In the genomic region with DNA sequence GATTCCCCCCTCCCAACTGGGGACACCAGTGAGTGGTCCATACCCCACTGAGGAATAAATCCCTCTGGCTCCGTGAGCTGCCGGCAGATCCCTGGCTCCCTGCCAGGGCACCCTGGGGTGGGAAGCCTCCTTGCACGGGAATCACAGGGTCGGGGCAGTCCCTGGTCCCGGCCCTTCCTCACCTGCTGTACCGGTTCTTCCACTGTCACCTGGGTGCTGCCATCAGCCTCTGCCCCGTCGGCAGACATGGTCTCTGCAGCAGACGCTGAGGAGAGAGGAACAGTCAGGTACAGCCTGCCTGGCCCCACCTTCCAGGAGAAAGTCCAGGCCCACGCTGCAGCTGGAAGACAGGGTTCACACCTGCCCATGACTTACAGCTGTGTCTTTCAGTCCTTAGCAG, we compare ENCODE assay signal across 24 cellular contexts. TPM values are rescaled to one million over a fixed set of nuclear protein-coding genes. Genes with fewer than 3 reads are reported as not detected.
DNase-seq lines count a peak whose midpoint lies in the region; ATAC-seq, FAIRE-seq and TF ChIP-seq lines count a peak whose summit lies in the region.
"Had no signal": no experiment of that assay in that cellular context is flagged by ENCODE, and none has a peak within 500 bp of the region (broad histone marks: within the 10 kb centered on the region; RNA-seq: fewer than 3 reads in every experiment).

No MANE protein-coding gene starts in this region.

- intact Hi-C loops in PC-9 (cut with micrococcal nuclease; ENCODE audit: unreplicated experiment) (no loop called here), lower leg skin (cut with DNase I; ENCODE audit: low total_unique reads) (no loop called here), natural killer cell (cut with micrococcal nuclease) (no loop called here)

- TF ChIP-seq CTCF in PC-9 (conservative IDR thresholded peaks at IDR 0.05): no peak
- no peak for TF ChIP-seq CTCF in lower leg skin (IDR thresholded peaks at IDR 0.05)
- no peak for TF ChIP-seq CTCF in natural killer cell (IDR thresholded peaks at IDR 0.05)

- BruUV-seq in PC-9 (replicated peaks; lab: Mats Ljungman, UMichigan): no TSS peak

- CTCF ChIA-PET in PC-9 (lab: Charles Lee): interaction anchor here (0.6 kb wide), 1 partner anchor 9 kb away, joined by 4 read pairs; no protein-coding TSS in a partner anchor

- H3K9me3 Mint-ChIP-seq in natural killer cell: no peaks in the 10 kb centered on the region
- H3K9me3 Mint-ChIP-seq: activated T-helper 2 cell treated with anti-CD3 and anti-CD28 coated beads, Interferon-gamma antibody, Interleukin-2, Interleukin-4, amounts not matched to agents 10 μg/mL and 5 μg/mL and 100 μg/mL, durations not matched to agents 14 hours and 24 hours and 36 hours; nephron progenitor cell had no signal

- H3K4me3 ChIP-seq in BLaER1 (no peak overlapping the region), PC-9 (no peak overlapping the region), lower leg skin (ENCODE audit: low read depth, poor library complexity, severe bottlenecking) (no peak overlapping the region)
- H3K4me3 ChIP-seq: gastrocnemius medialis, skin epidermis, tibial artery had no signal

- no peak overlapping the region for H3K4me3 Mint-ChIP-seq in natural killer cell
- H3K4me3 Mint-ChIP-seq: nephron progenitor cell had no signal

- H4K20me1 ChIP-seq in BLaER1 (peaks cover 47% of the 10 kb centered on the region), PC-9 (ENCODE audit: insufficient read depth) (peaks cover 4% of the 10 kb centered on the region; the same call in 1 of the 2 replicates)

- no peak overlapping the region for H3K27ac Mint-ChIP-seq in natural killer cell
- H3K27ac Mint-ChIP-seq: activated T-helper 2 cell treated with anti-CD3 and anti-CD28 coated beads, Interferon-gamma antibody, Interleukin-2, Interleukin-4, amounts not matched to agents 10 μg/mL and 5 μg/mL and 100 μg/mL, durations not matched to agents 14 hours and 24 hours and 36 hours; nephron progenitor cell had no signal

- no peaks in the 10 kb centered on the region for H3K27me3 ChIP-seq in BLaER1
- no peaks in the 10 kb centered on the region for H3K27me3 ChIP-seq in PC-9 (ENCODE audit: insufficient read depth, low read depth)
- H3K27me3 ChIP-seq: gastrocnemius medialis, tibial artery had no signal

- DNase-seq in HT-29 (ENCODE audit: low spot score): peak; percentile 80
- peak; percentile 58 to 83 for DNase-seq in PC-9
- peak; percentile 45 to 91 for DNase-seq in lower leg skin (ENCODE audit: low spot score in 2 of 2)
- DNase-seq in GM12892 (ENCODE audit: insufficient read length): no peak
- DNase-seq in natural killer cell: no peak
- DNase-seq in Ammon's horn (ENCODE audit: low spot score): no peak
- DNase-seq: activated CD4-positive, alpha-beta T cell treated with anti-CD3 and anti-CD28 coated beads, Interleukin-2, amount 50 U/mL, for 1 hour; effector memory CD4-positive, alpha-beta T cell; gastrocnemius medialis; kidney glomerular epithelial cell; NCI-H1694 treated with DMSO at 0.1 percent for 48 hours; nephron progenitor cell; OCI-M1; T-helper 2 cell; tibial artery had no signal

- peaks cover 68% of the 10 kb centered on the region for H3K4me1 ChIP-seq in BLaER1
- H3K4me1 ChIP-seq in PC-9 (replicated peaks; ENCODE audit: insufficient read depth): peaks cover 20% of the 10 kb centered on the region; the same call in 1 of the 2 replicates

- TF ChIP-seq POLR2A in lower leg skin (IDR thresholded peaks at IDR 0.05) (no peak), GM12892 (IDR thresholded peaks at IDR 0.05; ENCODE audit: low read depth, low read length) (no peak)

- H3K4me2 ChIP-seq in BLaER1: peak overlapping the region; percentile 39
- H3K4me2 ChIP-seq in PC-9: peak overlapping the region; percentile 49; the same call in 1 of the 2 replicates

- peaks cover 0 to under 1% of the 10 kb centered on the region in 2 donors for H3K4me1 Mint-ChIP-seq in natural killer cell

- H3K9me3 ChIP-seq in BLaER1: no peaks in the 10 kb centered on the region
- no peaks in the 10 kb centered on the region for H3K9me3 ChIP-seq in PC-9 (ENCODE audit: insufficient read depth, low read depth)
- H3K9me3 ChIP-seq: gastrocnemius medialis, tibial artery had no signal

- H3K27me3 Mint-ChIP-seq in natural killer cell (ENCODE audit: low read depth in 2 of 2): no peaks in the 10 kb centered on the region

- H2AFZ ChIP-seq in PC-9: no peak overlapping the region

- no peak for FAIRE-seq in GM12892 (lab: Jason Lieb, UNC)
- FAIRE-seq: astrocyte, GM19239, H54 had no signal

- peaks cover 8% of the 10 kb centered on the region; the same call in 1 of the 2 replicates for H3F3A ChIP-seq in PC-9 (ENCODE audit: insufficient read depth, low read depth)

- WGBS in lower leg skin, 2 donors: 45 to 46% methylated on average over 8 to 10 of the region's 10 CpGs

- H3K27ac ChIP-seq in BLaER1 (peak overlapping the region; percentile 26; the same call in 1 of the 2 replicates), PC-9 (no peak overlapping the region)
- H3K27ac ChIP-seq: gastrocnemius medialis, tibial artery had no signal

- H3K36me3 Mint-ChIP-seq in natural killer cell: no peaks in the 10 kb centered on the region

- H3K36me3 ChIP-seq in BLaER1 (peaks cover 75% of the 10 kb centered on the region), PC-9 (ENCODE audit: low read depth) (no peaks in the 10 kb centered on the region)

- ATAC-seq in HG02759 (IDR thresholded peaks at IDR 0.05; ENCODE audit: unreplicated experiment) (no peak), natural killer cell (no peak)
- ATAC-seq: gastrocnemius medialis had no signal

- POLR2A ChIA-PET in PC-9 (lab: Charles Lee; ENCODE audit: unreplicated experiment): interaction anchor here (0.6 kb wide), 1 partner anchor 652 kb away, joined by 5 read pairs; no protein-coding TSS in a partner anchor

- no peaks in the 10 kb centered on the region for H3K9me2 ChIP-seq in PC-9 (ENCODE audit: insufficient read depth)

- peaks cover 5% of the 10 kb centered on the region for H3K79me2 ChIP-seq in PC-9 (ENCODE audit: low read depth)

- H3K9ac ChIP-seq in BLaER1: 0 out of 2 replicates have a peak overlapping the region, but pooled peaks have one; percentile 29

RNA-seq across cellular contexts. Expression of gene PLIN3, which starts 6.3 kb away (rescaled TPM):
- 69.6 and 70.9 TPM in 2 replicates for total RNA-seq in HT-29 (2014; rRNA removed; shearing (Covaris generic))
- total RNA-seq in PC-9 (2021): 95.9 and 104 TPM in 2 replicates
- total RNA-seq in lower leg skin: 10 to 100 TPM; 59.6 to 92.3 (median 68.5) TPM
- 32.8 TPM for polyA plus RNA-seq in GM12892 (2012; ENCODE audit: missing spikeins)
- 10 to 100 TPM; 26.6 to 28.7 (median 28.3) TPM for total RNA-seq in natural killer cell

RNA-seq across cellular contexts. Expression of gene TICAM1, which starts 29.6 kb away (rescaled TPM):
- 3.9 and 4.0 TPM in 2 replicates for total RNA-seq in HT-29 (2014; rRNA removed; shearing (Covaris generic))
- total RNA-seq in PC-9 (2021): 9.9 and 12.7 TPM in 2 replicates
- 10 to 100 TPM in 3 of 4 donors, 1 to 10 TPM in 1; 8.0 to 34.4 (median 15.3) TPM for total RNA-seq in lower leg skin
- 6.7 TPM for polyA plus RNA-seq in GM12892 (2012; ENCODE audit: missing spikeins)
- 10 to 100 TPM; 22.6 to 24.8 (median 22.7) TPM for total RNA-seq in natural killer cell

RNA-seq across cellular contexts. Expression of gene ARRDC5, which starts 41.5 kb away (rescaled TPM):
- not detected in 2 replicates for total RNA-seq in HT-29 (2014; rRNA removed; shearing (Covaris generic))
- total RNA-seq in PC-9 (2021): not detected in 2 replicates
- total RNA-seq in lower leg skin: 1 to 10 TPM in 1 of 4 donors, not detected in 3; 1.4 TPM
- polyA plus RNA-seq in GM12892 (2012; ENCODE audit: missing spikeins): not detected
- 10 to 100 TPM in 1 of 3 donors, 1 to 10 TPM in 2; 5.9 to 13.0 (median 8.8) TPM for total RNA-seq in natural killer cell
- total RNA-seq: astrocyte, Daoy, gastrocnemius medialis had no signal
- polyA plus RNA-seq: AG04450 had no signal

RNA-seq across cellular contexts. Expression of gene UHRF1, which starts 48.2 kb away (rescaled TPM):
- 93.3 and 95.9 TPM in 2 replicates for total RNA-seq in HT-29 (2014; rRNA removed; shearing (Covaris generic))
- total RNA-seq in PC-9 (2021) (48.9 and 61.4 TPM in 2 replicates), lower leg skin (1 to 10 TPM in 2 of 4 donors, under 1 TPM in 2; 0.53 to 2.4 (median 1.1) TPM), natural killer cell (1 to 10 TPM; 2.8 to 4.6 (median 4.1) TPM)
- 21.6 TPM for polyA plus RNA-seq in GM12892 (2012; ENCODE audit: missing spikeins)

Comparison
In these comparisons a context has a peak if more than half of its experiments do, and no peak if none do; other contexts are left out.
1. DNase-seq: peak in HT-29 (single experiment), PC-9 (2 of 2) and lower leg skin (2 of 2); none in GM12892 (single experiment), natural killer cell (single experiment) and Ammon's horn (single experiment).